In genomic region chr18:76528477-76529432, GRCh38 we compare ENCODE assay signal across 1 cellular context.
TF ChIP-seq lines count a peak whose summit lies in the region.

No MANE protein-coding gene starts in this region.

TF ChIP-seq in HepG2, 621 proteins besides CTCF, POLR2A, EP300 and RAD21 (continued from another document and continues in another):
- no peak for TF ChIP-seq ZNF776 (CRISPR knock-in tag; IDR thresholded peaks at IDR 0.05)
- no peak for TF ChIP-seq PCBP2 (optimal IDR thresholded peaks at IDR 0.05; ENCODE audit: low read depth, low read length, poor library complexity, severe bottlenecking)
- TF ChIP-seq, protein P1, sequence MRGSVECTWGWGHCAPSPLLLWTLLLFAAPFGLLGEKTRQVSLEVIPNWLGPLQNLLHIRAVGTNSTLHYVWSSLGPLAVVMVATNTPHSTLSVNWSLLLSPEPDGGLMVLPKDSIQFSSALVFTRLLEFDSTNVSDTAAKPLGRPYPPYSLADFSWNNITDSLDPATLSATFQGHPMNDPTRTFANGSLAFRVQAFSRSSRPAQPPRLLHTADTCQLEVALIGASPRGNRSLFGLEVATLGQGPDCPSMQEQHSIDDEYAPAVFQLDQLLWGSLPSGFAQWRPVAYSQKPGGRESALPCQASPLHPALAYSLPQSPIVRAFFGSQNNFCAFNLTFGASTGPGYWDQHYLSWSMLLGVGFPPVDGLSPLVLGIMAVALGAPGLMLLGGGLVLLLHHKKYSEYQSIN (CRISPR knock-in tag; IDR thresholded peaks at IDR 0.05; ENCODE audit: borderline replicate concordance): no peak
- no peak for TF ChIP-seq ZNF674 (CRISPR knock-in tag; IDR thresholded peaks at IDR 0.05; ENCODE audit: low read depth)
- no peak for TF ChIP-seq HIC2 (CRISPR knock-in tag; IDR thresholded peaks at IDR 0.05; ENCODE audit: low read depth)
- TF ChIP-seq ZNF709 (CRISPR knock-in tag; IDR thresholded peaks at IDR 0.05): 0 out of 2 replicates have a peak, but pooled peaks have one; percentile 19
- TF ChIP-seq ZNF530 (CRISPR knock-in tag; IDR thresholded peaks at IDR 0.05; ENCODE audit: low read depth): no peak
- TF ChIP-seq PHF21A (CRISPR knock-in tag; IDR thresholded peaks at IDR 0.05): peak; percentile 47; the same call in 1 of the 2 replicates
- TF ChIP-seq BORCS8-MEF2B (CRISPR knock-in tag; IDR thresholded peaks at IDR 0.05): no peak
- TF ChIP-seq ZNF33A (CRISPR knock-in tag; IDR thresholded peaks at IDR 0.05; ENCODE audit: borderline replicate concordance): peak; percentile 68; the same call in 1 of the 2 replicates
- TF ChIP-seq RFX3 (CRISPR knock-in tag; IDR thresholded peaks at IDR 0.05): no peak
- no peak for TF ChIP-seq MIER2 (CRISPR knock-in tag; IDR thresholded peaks at IDR 0.05)
- TF ChIP-seq, protein P2, sequence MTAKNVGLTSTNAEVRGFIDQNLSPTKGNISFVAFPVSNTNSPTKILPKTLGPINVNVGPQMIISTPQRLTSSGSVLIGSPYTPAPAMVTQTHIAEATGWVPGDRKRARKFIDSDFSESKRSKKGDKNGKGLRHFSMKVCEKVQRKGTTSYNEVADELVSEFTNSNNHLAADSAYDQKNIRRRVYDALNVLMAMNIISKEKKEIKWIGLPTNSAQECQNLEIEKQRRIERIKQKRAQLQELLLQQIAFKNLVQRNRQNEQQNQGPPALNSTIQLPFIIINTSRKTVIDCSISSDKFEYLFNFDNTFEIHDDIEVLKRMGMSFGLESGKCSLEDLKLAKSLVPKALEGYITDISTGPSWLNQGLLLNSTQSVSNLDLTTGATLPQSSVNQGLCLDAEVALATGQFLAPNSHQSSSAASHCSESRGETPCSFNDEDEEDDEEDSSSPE (CRISPR knock-in tag; IDR thresholded peaks at IDR 0.05): no peak
- no peak for TF ChIP-seq ZNF33B (CRISPR knock-in tag; IDR thresholded peaks at IDR 0.05)
- TF ChIP-seq, protein P3, sequence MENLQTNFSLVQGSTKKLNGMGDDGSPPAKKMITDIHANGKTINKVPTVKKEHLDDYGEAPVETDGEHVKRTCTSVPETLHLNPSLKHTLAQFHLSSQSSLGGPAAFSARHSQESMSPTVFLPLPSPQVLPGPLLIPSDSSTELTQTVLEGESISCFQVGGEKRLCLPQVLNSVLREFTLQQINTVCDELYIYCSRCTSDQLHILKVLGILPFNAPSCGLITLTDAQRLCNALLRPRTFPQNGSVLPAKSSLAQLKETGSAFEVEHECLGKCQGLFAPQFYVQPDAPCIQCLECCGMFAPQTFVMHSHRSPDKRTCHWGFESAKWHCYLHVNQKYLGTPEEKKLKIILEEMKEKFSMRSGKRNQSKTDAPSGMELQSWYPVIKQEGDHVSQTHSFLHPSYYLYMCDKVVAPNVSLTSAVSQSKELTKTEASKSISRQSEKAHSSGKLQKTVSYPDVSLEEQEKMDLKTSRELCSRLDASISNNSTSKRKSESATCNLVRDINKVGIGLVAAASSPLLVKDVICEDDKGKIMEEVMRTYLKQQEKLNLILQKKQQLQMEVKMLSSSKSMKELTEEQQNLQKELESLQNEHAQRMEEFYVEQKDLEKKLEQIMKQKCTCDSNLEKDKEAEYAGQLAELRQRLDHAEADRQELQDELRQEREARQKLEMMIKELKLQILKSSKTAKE (CRISPR knock-in tag; IDR thresholded peaks at IDR 0.05; ENCODE audit: borderline replicate concordance): no peak
- TF ChIP-seq SMARCE1 (IDR thresholded peaks at IDR 0.05; ENCODE audit: borderline replicate concordance): no peak
- no peak for TF ChIP-seq FLYWCH1 (CRISPR knock-in tag; IDR thresholded peaks at IDR 0.05)
- TF ChIP-seq, protein P4, sequence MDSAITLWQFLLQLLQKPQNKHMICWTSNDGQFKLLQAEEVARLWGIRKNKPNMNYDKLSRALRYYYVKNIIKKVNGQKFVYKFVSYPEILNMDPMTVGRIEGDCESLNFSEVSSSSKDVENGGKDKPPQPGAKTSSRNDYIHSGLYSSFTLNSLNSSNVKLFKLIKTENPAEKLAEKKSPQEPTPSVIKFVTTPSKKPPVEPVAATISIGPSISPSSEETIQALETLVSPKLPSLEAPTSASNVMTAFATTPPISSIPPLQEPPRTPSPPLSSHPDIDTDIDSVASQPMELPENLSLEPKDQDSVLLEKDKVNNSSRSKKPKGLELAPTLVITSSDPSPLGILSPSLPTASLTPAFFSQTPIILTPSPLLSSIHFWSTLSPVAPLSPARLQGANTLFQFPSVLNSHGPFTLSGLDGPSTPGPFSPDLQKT (CRISPR knock-in tag; IDR thresholded peaks at IDR 0.05; ENCODE audit: borderline replicate concordance): no peak
- no peak for TF ChIP-seq ZNF282 (IDR thresholded peaks at IDR 0.05; ENCODE audit: partially characterized antibody)
- no peak; the same call in 1 of the 2 replicates for TF ChIP-seq HIVEP1 (CRISPR knock-in tag; IDR thresholded peaks at IDR 0.05)
- TF ChIP-seq ZNF441 (CRISPR knock-in tag; IDR thresholded peaks at IDR 0.05; ENCODE audit: borderline replicate concordance): 0 out of 2 replicates have a peak, but pooled peaks have one; percentile 18
- no peak for TF ChIP-seq NCOA5 (CRISPR knock-in tag; IDR thresholded peaks at IDR 0.05)
- TF ChIP-seq CHCHD3 (CRISPR knock-in tag; IDR thresholded peaks at IDR 0.05): no peak
- no peak for TF ChIP-seq SIN3A (IDR thresholded peaks at IDR 0.05; ENCODE audit: borderline replicate concordance, low read depth, low read length)
- TF ChIP-seq ZNF343 (CRISPR knock-in tag; IDR thresholded peaks at IDR 0.05): no peak
- TF ChIP-seq, protein P5, sequence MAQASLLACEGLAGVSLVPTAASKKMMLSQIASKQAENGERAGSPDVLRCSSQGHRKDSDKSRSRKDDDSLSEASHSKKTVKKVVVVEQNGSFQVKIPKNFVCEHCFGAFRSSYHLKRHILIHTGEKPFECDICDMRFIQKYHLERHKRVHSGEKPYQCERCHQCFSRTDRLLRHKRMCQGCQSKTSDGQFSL (CRISPR knock-in tag; IDR thresholded peaks at IDR 0.05): no peak
- TF ChIP-seq ZFP36L1 (CRISPR knock-in tag; IDR thresholded peaks at IDR 0.05): no peak
- 0 out of 2 replicates have a peak, but pooled peaks have one; percentile 37 for TF ChIP-seq ZNF431 (CRISPR knock-in tag; IDR thresholded peaks at IDR 0.05; ENCODE audit: borderline replicate concordance, low read depth)
- TF ChIP-seq ZNF160 (CRISPR knock-in tag; IDR thresholded peaks at IDR 0.05): no peak
- TF ChIP-seq GABPB1 (CRISPR knock-in tag; IDR thresholded peaks at IDR 0.05): peak; percentile 78
- no peak for TF ChIP-seq SATB2 (CRISPR knock-in tag; IDR thresholded peaks at IDR 0.05)
- TF ChIP-seq ZNF292 (CRISPR knock-in tag; IDR thresholded peaks at IDR 0.05; ENCODE audit: borderline replicate concordance, low read depth): peak; percentile 26; the same call in 1 of the 2 replicates
- TF ChIP-seq MLLT10 (CRISPR knock-in tag; IDR thresholded peaks at IDR 0.05): no peak
- TF ChIP-seq ZNF235 (CRISPR knock-in tag; IDR thresholded peaks at IDR 0.05; ENCODE audit: borderline replicate concordance): no peak
- TF ChIP-seq TCF12 (IDR thresholded peaks at IDR 0.05): no peak
- TF ChIP-seq TCF12 (CRISPR knock-in tag; IDR thresholded peaks at IDR 0.05): 0 out of 2 replicates have a peak, but pooled peaks have one; percentile 46
- 0 out of 2 replicates have a peak, but pooled peaks have one; percentile 33 for TF ChIP-seq EEA1 (CRISPR knock-in tag; IDR thresholded peaks at IDR 0.05; ENCODE audit: borderline replicate concordance)
- no peak for TF ChIP-seq ZNF670 (CRISPR knock-in tag; IDR thresholded peaks at IDR 0.05; ENCODE audit: borderline replicate concordance)
- no peak for TF ChIP-seq KMT2A (CRISPR knock-in tag; IDR thresholded peaks at IDR 0.05)
- TF ChIP-seq HMG20A (CRISPR knock-in tag; IDR thresholded peaks at IDR 0.05; ENCODE audit: borderline replicate concordance): no peak
- no peak for TF ChIP-seq TOPORS (CRISPR knock-in tag; IDR thresholded peaks at IDR 0.05)
- TF ChIP-seq, protein P6, sequence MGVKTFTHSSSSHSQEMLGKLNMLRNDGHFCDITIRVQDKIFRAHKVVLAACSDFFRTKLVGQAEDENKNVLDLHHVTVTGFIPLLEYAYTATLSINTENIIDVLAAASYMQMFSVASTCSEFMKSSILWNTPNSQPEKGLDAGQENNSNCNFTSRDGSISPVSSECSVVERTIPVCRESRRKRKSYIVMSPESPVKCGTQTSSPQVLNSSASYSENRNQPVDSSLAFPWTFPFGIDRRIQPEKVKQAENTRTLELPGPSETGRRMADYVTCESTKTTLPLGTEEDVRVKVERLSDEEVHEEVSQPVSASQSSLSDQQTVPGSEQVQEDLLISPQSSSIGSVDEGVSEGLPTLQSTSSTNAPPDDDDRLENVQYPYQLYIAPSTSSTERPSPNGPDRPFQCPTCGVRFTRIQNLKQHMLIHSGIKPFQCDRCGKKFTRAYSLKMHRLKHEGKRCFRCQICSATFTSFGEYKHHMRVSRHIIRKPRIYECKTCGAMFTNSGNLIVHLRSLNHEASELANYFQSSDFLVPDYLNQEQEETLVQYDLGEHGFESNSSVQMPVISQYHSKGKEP (CRISPR knock-in tag; IDR thresholded peaks at IDR 0.05): no peak
- TF ChIP-seq ZNF382 (CRISPR knock-in tag; IDR thresholded peaks at IDR 0.05; ENCODE audit: borderline replicate concordance): no peak
- TF ChIP-seq, protein P7, sequence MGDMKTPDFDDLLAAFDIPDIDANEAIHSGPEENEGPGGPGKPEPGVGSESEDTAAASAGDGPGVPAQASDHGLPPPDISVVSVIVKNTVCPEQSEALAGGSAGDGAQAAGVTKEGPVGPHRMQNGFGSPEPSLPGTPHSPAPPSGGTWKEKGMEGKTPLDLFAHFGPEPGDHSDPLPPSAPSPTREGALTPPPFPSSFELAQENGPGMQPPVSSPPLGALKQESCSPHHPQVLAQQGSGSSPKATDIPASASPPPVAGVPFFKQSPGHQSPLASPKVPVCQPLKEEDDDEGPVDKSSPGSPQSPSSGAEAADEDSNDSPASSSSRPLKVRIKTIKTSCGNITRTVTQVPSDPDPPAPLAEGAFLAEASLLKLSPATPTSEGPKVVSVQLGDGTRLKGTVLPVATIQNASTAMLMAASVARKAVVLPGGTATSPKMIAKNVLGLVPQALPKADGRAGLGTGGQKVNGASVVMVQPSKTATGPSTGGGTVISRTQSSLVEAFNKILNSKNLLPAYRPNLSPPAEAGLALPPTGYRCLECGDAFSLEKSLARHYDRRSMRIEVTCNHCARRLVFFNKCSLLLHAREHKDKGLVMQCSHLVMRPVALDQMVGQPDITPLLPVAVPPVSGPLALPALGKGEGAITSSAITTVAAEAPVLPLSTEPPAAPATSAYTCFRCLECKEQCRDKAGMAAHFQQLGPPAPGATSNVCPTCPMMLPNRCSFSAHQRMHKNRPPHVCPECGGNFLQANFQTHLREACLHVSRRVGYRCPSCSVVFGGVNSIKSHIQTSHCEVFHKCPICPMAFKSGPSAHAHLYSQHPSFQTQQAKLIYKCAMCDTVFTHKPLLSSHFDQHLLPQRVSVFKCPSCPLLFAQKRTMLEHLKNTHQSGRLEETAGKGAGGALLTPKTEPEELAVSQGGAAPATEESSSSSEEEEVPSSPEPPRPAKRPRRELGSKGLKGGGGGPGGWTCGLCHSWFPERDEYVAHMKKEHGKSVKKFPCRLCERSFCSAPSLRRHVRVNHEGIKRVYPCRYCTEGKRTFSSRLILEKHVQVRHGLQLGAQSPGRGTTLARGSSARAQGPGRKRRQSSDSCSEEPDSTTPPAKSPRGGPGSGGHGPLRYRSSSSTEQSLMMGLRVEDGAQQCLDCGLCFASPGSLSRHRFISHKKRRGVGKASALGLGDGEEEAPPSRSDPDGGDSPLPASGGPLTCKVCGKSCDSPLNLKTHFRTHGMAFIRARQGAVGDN (CRISPR knock-in tag; IDR thresholded peaks at IDR 0.05): peak; percentile 67
- TF ChIP-seq ZNF564 (CRISPR knock-in tag; IDR thresholded peaks at IDR 0.05): no peak
- no peak for TF ChIP-seq KLF11 (CRISPR knock-in tag; IDR thresholded peaks at IDR 0.05)
- TF ChIP-seq NFE2 (CRISPR knock-in tag; IDR thresholded peaks at IDR 0.05): no peak
- no peak for TF ChIP-seq ZFP41 (CRISPR knock-in tag; IDR thresholded peaks at IDR 0.05; ENCODE audit: borderline replicate concordance)
- TF ChIP-seq CEBPZ (IDR thresholded peaks at IDR 0.05; ENCODE audit: low read length): no peak
- no peak for TF ChIP-seq SETDB1 (CRISPR knock-in tag; IDR thresholded peaks at IDR 0.05; ENCODE audit: borderline replicate concordance)
- no peak for TF ChIP-seq GZF1 (CRISPR knock-in tag; IDR thresholded peaks at IDR 0.05)
